In the genomic region with DNA sequence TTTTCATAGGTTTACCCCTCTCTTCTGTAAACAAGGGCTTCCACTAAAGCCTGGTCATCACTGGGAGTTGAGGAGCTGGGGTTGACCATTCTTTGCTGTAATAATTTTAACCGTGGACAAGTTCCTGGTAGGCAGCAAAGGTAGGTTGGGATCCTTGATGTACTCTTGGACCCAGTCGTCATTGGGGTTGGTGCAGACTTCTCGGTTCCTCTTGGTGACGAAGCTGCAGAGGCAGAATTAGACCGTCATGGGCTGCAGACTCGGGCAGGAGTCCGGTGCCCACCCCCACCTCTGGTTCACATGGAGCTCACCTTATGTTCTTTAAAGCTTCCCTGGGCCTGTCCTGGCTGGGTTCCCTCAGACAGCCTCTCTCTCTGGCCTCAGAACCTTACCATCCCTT, we compare ENCODE assay signal across 21 cellular contexts. TPM values are rescaled to one million over a fixed set of nuclear protein-coding genes. Genes with fewer than 3 reads are reported as not detected.
A peak's percentile ranks its signal among the peaks of the same experiment; 100 is the strongest.
DNase-seq lines count a peak whose midpoint lies in the region; ATAC-seq, FAIRE-seq and TF ChIP-seq lines count a peak whose summit lies in the region.
"Had no signal": no experiment of that assay in that cellular context is flagged by ENCODE, and none has a peak within 500 bp of the region (broad histone marks: within the 10 kb centered on the region; RNA-seq: fewer than 3 reads in every experiment).

No MANE protein-coding gene starts in this region.

- SMC1A ChIA-PET in GM12878 (lab: Charles Lee; ENCODE audit: uncharacterized antibody, unreplicated experiment), result interaction anchor here (0.7 to 17.2 kb wide), 23 partner anchors 8 to 172 kb away, joined by 3 to 485 read pairs (median 4); a partner anchor contains a TSS

- H3K9ac ChIP-seq in GM12878 (ENCODE audit: control insufficient read depth, insufficient read depth, low read length), result no peak overlapping the region
- H3K9ac ChIP-seq: GM23248 had no signal

- no peak overlapping the region; the same call in 1 of the 2 replicates for H3K4me2 ChIP-seq in GM12878 (ENCODE audit: control insufficient read depth, insufficient read depth)
- H3K4me2 ChIP-seq: A549 had no signal

- no peak for TF ChIP-seq POLR2A in GM12878 (IDR thresholded peaks at IDR 0.05; ENCODE audit: low read depth, low read length)

- intact Hi-C loops in GM12878 (cut with micrococcal nuclease; ENCODE audit: unreplicated experiment), result loop anchor here (2.0 kb wide), 1 partner anchor 95 kb away; no protein-coding TSS in a partner anchor
- intact Hi-C loops in CD4-positive, alpha-beta memory T cell (cut with micrococcal nuclease), result no loop called here

- 14% methylated on average over 7 of the region's 7 CpGs for WGBS in GM12878 (ENCODE audit: insufficient coverage, insufficient replicate concordance, low lambda C conversion rate, missing lambda C conversion rate)

- H3K4me3 ChIP-seq in GM12865 (ENCODE audit: low read depth, low read length), result no peak overlapping the region
- H3K4me3 ChIP-seq in GM12878, result no peak overlapping the region
- H3K4me3 ChIP-seq in CD4-positive, alpha-beta memory T cell (ENCODE audit: low read length in 2 of 2), result no peak overlapping the region
- H3K4me3 ChIP-seq: A549, GM23248 had no signal

- no peaks in the 10 kb centered on the region for H3K27me3 ChIP-seq in GM12878 (replicated peaks in 1 of 2; ENCODE audit: control insufficient read depth in 2 of 2, insufficient read depth in 2 of 2, low read length in 1 of 2)
- H3K27me3 ChIP-seq in CD4-positive, alpha-beta memory T cell (ENCODE audit: insufficient read depth, low read length), result no peaks in the 10 kb centered on the region

- H3K36me3 Mint-ChIP-seq in CD4-positive, alpha-beta memory T cell, result no peaks in the 10 kb centered on the region
- H3K36me3 Mint-ChIP-seq: CD8-positive, alpha-beta memory T cell had no signal

- no peak overlapping the region for H3K27ac ChIP-seq in GM12878 (ENCODE audit: control insufficient read depth, insufficient read depth)
- H3K27ac ChIP-seq in CD4-positive, alpha-beta memory T cell (ENCODE audit: low read depth, low read length), result no peak overlapping the region
- H3K27ac ChIP-seq: A549, C4-2B, GM23248 had no signal

- H3K4me3 Mint-ChIP-seq in CD4-positive, alpha-beta memory T cell, result no peak overlapping the region
- H3K4me3 Mint-ChIP-seq: CD8-positive, alpha-beta memory T cell had no signal

- peaks cover 0 to 1% (median 0%) of the 10 kb centered on the region in 4 donors for H3K4me1 Mint-ChIP-seq in CD4-positive, alpha-beta memory T cell

- TF ChIP-seq EP300 in GM12878 (IDR thresholded peaks at IDR 0.05; ENCODE audit: borderline replicate concordance in 1 of 2, control insufficient read depth in 1 of 2, low read depth in 2 of 2, low read length in 2 of 2), result peak in 1 of 2 experiments; percentile 62; a peak in 1 of 4 replicates

- BruUV-seq in GM12878 (replicated peaks; lab: Mats Ljungman, UMichigan), result no TSS peak

- 0 out of 2 replicates have a peak overlapping the region, but pooled peaks have one; percentile 15 for H2AFZ ChIP-seq in GM12878 (ENCODE audit: control insufficient read depth, low read depth, low read length)
- H2AFZ ChIP-seq: GM23248 had no signal

- H3K36me3 ChIP-seq in GM12878 (ENCODE audit: control insufficient read depth in 2 of 2, insufficient read depth in 2 of 2, low read length in 1 of 2), result no peaks in the 10 kb centered on the region
- H3K36me3 ChIP-seq in CD4-positive, alpha-beta memory T cell (ENCODE audit: insufficient read depth, low read length), result no peaks in the 10 kb centered on the region
- H3K36me3 ChIP-seq: BE2C had no signal

- peaks cover 0 to 1% (median 0%) of the 10 kb centered on the region in 8 donors for H3K9me3 Mint-ChIP-seq in CD4-positive, alpha-beta memory T cell
- H3K9me3 Mint-ChIP-seq: CD8-positive, alpha-beta memory T cell had no signal

- CTCF ChIA-PET in GM12878 (lab: Yijun Ruan, JAX), result interaction anchor here (0.9 to 19.0 kb wide), 11 partner anchors 8 to 170 kb away, joined by 3 to 622 read pairs (median 5); a partner anchor contains a TSS
- CTCF ChIA-PET in CD4-positive, alpha-beta memory T cell (lab: Charles Lee; ENCODE audit: partially characterized antibody), result interaction anchor here (1.3 to 2.0 kb wide), 4 partner anchors 8 to 505 kb away, joined by 5 to 10 read pairs (median 6); no protein-coding TSS in a partner anchor

- H3K27ac Mint-ChIP-seq in CD4-positive, alpha-beta memory T cell, result no peak overlapping the region

- peak; percentile 87 for ATAC-seq in GM12878
- ATAC-seq: A549, HCT116 had no signal

- no peaks in the 10 kb centered on the region; the same call in 1 of the 3 replicates for H3K9me3 ChIP-seq in GM12878 (replicated peaks; ENCODE audit: control insufficient read depth, insufficient read depth, low read length)
- no peaks in the 10 kb centered on the region for H3K9me3 ChIP-seq in CD4-positive, alpha-beta memory T cell (ENCODE audit: control insufficient read depth in 1 of 2, low read length in 2 of 2)
- H3K9me3 ChIP-seq: A549, BE2C, Caco-2 had no signal

- in situ Hi-C loops in GM12878 (cut with MboI), result no loop called here

- no peaks in the 10 kb centered on the region for H3K79me2 ChIP-seq in GM12878 (ENCODE audit: control insufficient read depth, insufficient read depth, low read length)

- H3K4me1 ChIP-seq in GM12878 (ENCODE audit: control insufficient read depth, insufficient read depth, low read length), result peaks cover 6% of the 10 kb centered on the region; the same call in 1 of the 2 replicates
- H3K4me1 ChIP-seq in CD4-positive, alpha-beta memory T cell (ENCODE audit: insufficient read depth, low read length), result no peaks in the 10 kb centered on the region
- H3K4me1 ChIP-seq: BE2C had no signal

- FAIRE-seq in GM12878 (lab: Jason Lieb, UNC), result no peak
- FAIRE-seq: A549, H54 had no signal

- no peak for TF ChIP-seq RAD21 in GM12878 (IDR thresholded peaks at IDR 0.05; ENCODE audit: insufficient read depth, low read depth, low read length)

- POLR2A ChIA-PET in GM12878 (lab: Charles Lee), result interaction anchor here (1.2 to 1.3 kb wide), 2 partner anchors 95 to 173 kb away, joined by 3 to 5 read pairs; no protein-coding TSS in a partner anchor
- POLR2A ChIA-PET in CD4-positive, alpha-beta memory T cell (lab: Charles Lee; ENCODE audit: partially characterized antibody), result no interaction called here

- RAD21 ChIA-PET in GM12878 (lab: Charles Lee; ENCODE audit: unreplicated experiment), result interaction anchor here (1.1 to 17.2 kb wide), 8 partner anchors 8 to 171 kb away, joined by 4 to 342 read pairs (median 10); a partner anchor contains a TSS

- H3K27me3 Mint-ChIP-seq in CD4-positive, alpha-beta memory T cell, result no peaks in the 10 kb centered on the region
- H3K27me3 Mint-ChIP-seq: CD8-positive, alpha-beta memory T cell had no signal

- TF ChIP-seq CTCF in GM12865 (IDR thresholded peaks at IDR 0.05; ENCODE audit: insufficient read depth, low read depth, low read length, missing control alignments) (no peak), GM12878 (IDR thresholded peaks at IDR 0.05 in 2 of 3, conservative IDR thresholded peaks at IDR 0.05 in 1 of 3; ENCODE audit: control insufficient read depth in 2 of 3, extremely low read depth in 1 of 3, insufficient read depth in 1 of 3, low read depth in 3 of 3, low read length in 3 of 3) (no peak)

- peak; percentile 44 for DNase-seq in GM12865 (ENCODE audit: low read depth)
- DNase-seq in GM12878 (ENCODE audit: low read depth, low spot score), result no peak
- peak; percentile 68 for DNase-seq in mesenteric fat pad (ENCODE audit: low spot score)
- DNase-seq in CD4-positive, alpha-beta memory T cell, result no peak
- no peak for DNase-seq in activated CD8-positive, alpha-beta memory T cell treated with anti-CD3 and anti-CD28 coated beads, Interleukin-2, amount 50 U/mL, for 48 hours
- DNase-seq in amniotic stem cell (lab: John Stamatoyannopoulos, UW), result no peak
- DNase-seq in NCI-H1105 (lab: John Stamatoyannopoulos, UW), result no peak
- DNase-seq: BE2C; Caco-2; CD8-positive, alpha-beta memory T cell; DMS53; GF-D8; GM23248; IMR-90; KBM-7 had no signal

- no peaks in the 10 kb centered on the region for H4K20me1 ChIP-seq in GM12878 (ENCODE audit: control insufficient read depth, insufficient read depth)

RNA-seq across cellular contexts. Expression of a gene that starts 3.8 kb away (rescaled TPM):
- not detected in 2 replicates for total RNA-seq in GM12878 (2013; cell fraction: nucleolus; rRNA removed)
- total RNA-seq in GM12878 (2014; rRNA removed) (not detected in 2 replicates), GM12878 (2014; rRNA removed; fragmentation: Illumina TruSeq; extraction: Trizol) (not detected in 2 replicates), GM12878 (2021) (not detected in 2 replicates), mesenteric fat pad (not detected)
- not detected for polyA plus RNA-seq in GM12878 (2011; ENCODE audit: low read depth)
- polyA plus RNA-seq in GM12878 (2011; rRNA removed) (not detected in 2 replicates), GM12878 (2014; fragmentation: Illumina TruSeq; extraction: Trizol) (not detected in 2 replicates), GM12878 (2014; fragmentation: Nextera tagmentation; extraction: Ambion mirVana) (not detected), GM12878 (2014; rRNA removed) (not detected in 2 replicates), GM12878 (2016; fragmentation: Nextera tagmentation; extraction: Ambion mirVana) (not detected)
- polyA plus RNA-seq in GM12878 (2011; cell fraction: cytosol; rRNA removed), result not detected in 2 replicates
- polyA plus RNA-seq in GM12878 (2011; cell fraction: nucleus; rRNA removed), result not detected in 2 replicates
- polyA plus RNA-seq in GM12878 (2012), result not detected in 2 replicates
- polyA minus RNA-seq in GM12878 (2011; rRNA and poly(A)+ RNA removed), result not detected in 2 replicates
- not detected in 2 replicates for polyA minus RNA-seq in GM12878 (2011; cell fraction: cytosol; rRNA and poly(A)+ RNA removed)
- not detected in 2 replicates for polyA minus RNA-seq in GM12878 (2011; cell fraction: nucleus; rRNA and poly(A)+ RNA removed)
- total RNA-seq in CD4-positive, alpha-beta memory T cell, result not detected
- not detected for polyA plus RNA-seq in CD4-positive, alpha-beta memory T cell
- total RNA-seq: Caco-2; CD8-positive, alpha-beta memory T cell; GM23248; HT-29; IMR-90 had no signal
- polyA plus RNA-seq: A549; AG04450; CD8-positive, alpha-beta memory T cell; GM23248; IMR-90 had no signal

RNA-seq across cellular contexts. Expression of a gene that starts 9.0 kb away (rescaled TPM):
- not detected in 2 replicates for total RNA-seq in GM12878 (2013; cell fraction: nucleolus; rRNA removed)
- total RNA-seq in GM12878 (2014; rRNA removed), result not detected in 2 replicates
- total RNA-seq in GM12878 (2014; rRNA removed; fragmentation: Illumina TruSeq; extraction: Trizol), result not detected in 2 replicates
- not detected in 2 replicates for total RNA-seq in GM12878 (2021)
- not detected for polyA plus RNA-seq in GM12878 (2011; ENCODE audit: low read depth)
- not detected in 2 replicates for polyA plus RNA-seq in GM12878 (2011; rRNA removed)
- polyA plus RNA-seq in GM12878 (2011; cell fraction: cytosol; rRNA removed), result not detected in 2 replicates
- not detected in 2 replicates for polyA plus RNA-seq in GM12878 (2011; cell fraction: nucleus; rRNA removed)
- polyA plus RNA-seq in GM12878 (2012), result not detected in 2 replicates
- polyA plus RNA-seq in GM12878 (2014; fragmentation: Illumina TruSeq; extraction: Trizol), result not detected in 2 replicates
- not detected for polyA plus RNA-seq in GM12878 (2014; fragmentation: Nextera tagmentation; extraction: Ambion mirVana)
- not detected in 2 replicates for polyA plus RNA-seq in GM12878 (2014; rRNA removed)
- polyA plus RNA-seq in GM12878 (2016; fragmentation: Nextera tagmentation; extraction: Ambion mirVana), result not detected
- not detected in 2 replicates for polyA minus RNA-seq in GM12878 (2011; rRNA and poly(A)+ RNA removed)
- polyA minus RNA-seq in GM12878 (2011; cell fraction: cytosol; rRNA and poly(A)+ RNA removed), result not detected in 2 replicates
- polyA minus RNA-seq in GM12878 (2011; cell fraction: nucleus; rRNA and poly(A)+ RNA removed), result not detected in 2 replicates
- total RNA-seq in mesenteric fat pad, result 61.1 TPM
- not detected for total RNA-seq in CD4-positive, alpha-beta memory T cell
- polyA plus RNA-seq in CD4-positive, alpha-beta memory T cell, result not detected
- total RNA-seq: Caco-2; CD8-positive, alpha-beta memory T cell; GM23248; IMR-90 had no signal
- polyA plus RNA-seq: A549; AG04450; CD8-positive, alpha-beta memory T cell; GM23248; IMR-90 had no signal

RNA-seq across cellular contexts. Expression of a gene that starts 23.8 kb away (rescaled TPM):
- total RNA-seq in GM12878 (2013; cell fraction: nucleolus; rRNA removed), result not detected in 2 replicates
- total RNA-seq in GM12878 (2014; rRNA removed) (not detected in 2 replicates), GM12878 (2014; rRNA removed; fragmentation: Illumina TruSeq; extraction: Trizol) (not detected in 2 replicates), GM12878 (2021) (not detected in 2 replicates), mesenteric fat pad (not detected)
- not detected for polyA plus RNA-seq in GM12878 (2011; ENCODE audit: low read depth)
- polyA plus RNA-seq in GM12878 (2011; rRNA removed) (not detected in 2 replicates), GM12878 (2014; fragmentation: Illumina TruSeq; extraction: Trizol) (0.12 TPM in 1 of 2 replicates, not detected in the other), GM12878 (2014; fragmentation: Nextera tagmentation; extraction: Ambion mirVana) (not detected), GM12878 (2014; rRNA removed) (not detected in 2 replicates), GM12878 (2016; fragmentation: Nextera tagmentation; extraction: Ambion mirVana) (not detected)
- polyA plus RNA-seq in GM12878 (2011; cell fraction: cytosol; rRNA removed), result not detected in 2 replicates
- not detected in 2 replicates for polyA plus RNA-seq in GM12878 (2011; cell fraction: nucleus; rRNA removed)
- not detected in 2 replicates for polyA plus RNA-seq in GM12878 (2012)
- polyA minus RNA-seq in GM12878 (2011; rRNA and poly(A)+ RNA removed), result not detected in 2 replicates
- polyA minus RNA-seq in GM12878 (2011; cell fraction: cytosol; rRNA and poly(A)+ RNA removed), result not detected in 2 replicates
- polyA minus RNA-seq in GM12878 (2011; cell fraction: nucleus; rRNA and poly(A)+ RNA removed), result not detected in 2 replicates
- total RNA-seq in CD4-positive, alpha-beta memory T cell, result not detected
- polyA plus RNA-seq in CD4-positive, alpha-beta memory T cell, result not detected
- total RNA-seq: CD8-positive, alpha-beta memory T cell; GM23248; IMR-90 had no signal
- polyA plus RNA-seq: AG04450; CD8-positive, alpha-beta memory T cell; GM23248; IMR-90 had no signal

RNA-seq across cellular contexts. Expression of a gene that starts 34.0 kb away (rescaled TPM):
- total RNA-seq in GM12878 (2013; cell fraction: nucleolus; rRNA removed), result not detected in 2 replicates
- not detected in 2 replicates for total RNA-seq in GM12878 (2014; rRNA removed)
- total RNA-seq in GM12878 (2014; rRNA removed; fragmentation: Illumina TruSeq; extraction: Trizol), result not detected in 2 replicates
- not detected in 2 replicates for total RNA-seq in GM12878 (2021)
- not detected for polyA plus RNA-seq in GM12878 (2011; ENCODE audit: low read depth)
- not detected in 2 replicates for polyA plus RNA-seq in GM12878 (2011; rRNA removed)
- not detected in 2 replicates for polyA plus RNA-seq in GM12878 (2011; cell fraction: cytosol; rRNA removed)
- not detected in 2 replicates for polyA plus RNA-seq in GM12878 (2011; cell fraction: nucleus; rRNA removed)
- not detected in 2 replicates for polyA plus RNA-seq in GM12878 (2012)
- not detected in 2 replicates for polyA plus RNA-seq in GM12878 (2014; fragmentation: Illumina TruSeq; extraction: Trizol)
- polyA plus RNA-seq in GM12878 (2014; fragmentation: Nextera tagmentation; extraction: Ambion mirVana), result not detected
- polyA plus RNA-seq in GM12878 (2014; rRNA removed), result not detected in 2 replicates
- not detected for polyA plus RNA-seq in GM12878 (2016; fragmentation: Nextera tagmentation; extraction: Ambion mirVana)
- not detected in 2 replicates for polyA minus RNA-seq in GM12878 (2011; rRNA and poly(A)+ RNA removed)
- polyA minus RNA-seq in GM12878 (2011; cell fraction: cytosol; rRNA and poly(A)+ RNA removed), result not detected in 2 replicates
- polyA minus RNA-seq in GM12878 (2011; cell fraction: nucleus; rRNA and poly(A)+ RNA removed), result not detected in 2 replicates
- total RNA-seq in mesenteric fat pad, result not detected
- not detected for total RNA-seq in CD4-positive, alpha-beta memory T cell
- not detected for polyA plus RNA-seq in CD4-positive, alpha-beta memory T cell
- total RNA-seq: Caco-2; CD8-positive, alpha-beta memory T cell; GM23248; HT-29; IMR-90 had no signal
- polyA plus RNA-seq: A549; AG04450; CD8-positive, alpha-beta memory T cell; GM23248; IMR-90 had no signal

RNA-seq across cellular contexts. Expression of a gene that starts 40.3 kb away (rescaled TPM):
- not detected in 2 replicates for total RNA-seq in GM12878 (2013; cell fraction: nucleolus; rRNA removed)
- total RNA-seq in GM12878 (2014; rRNA removed) (0.22 and 0.40 TPM in 2 replicates), GM12878 (2014; rRNA removed; fragmentation: Illumina TruSeq; extraction: Trizol) (not detected in 2 replicates), GM12878 (2021) (not detected in 2 replicates), mesenteric fat pad (5.2 TPM)
- polyA plus RNA-seq in GM12878 (2011; ENCODE audit: low read depth), result not detected
- polyA plus RNA-seq in GM12878 (2011; rRNA removed) (0.62 and 1.0 TPM in 2 replicates), GM12878 (2014; fragmentation: Illumina TruSeq; extraction: Trizol) (0.15 TPM in 1 of 2 replicates, not detected in the other), GM12878 (2014; fragmentation: Nextera tagmentation; extraction: Ambion mirVana) (under 1 TPM in 1 of 2 experiments, not detected in 1; 0.42 TPM), GM12878 (2014; rRNA removed) (0.18 TPM in 1 of 2 replicates, not detected in the other), GM12878 (2016; fragmentation: Nextera tagmentation; extraction: Ambion mirVana) (not detected)
- polyA plus RNA-seq in GM12878 (2011; cell fraction: cytosol; rRNA removed), result 1.0 and 2.2 TPM in 2 replicates
- 0.58 TPM in 1 of 2 replicates, not detected in the other for polyA plus RNA-seq in GM12878 (2011; cell fraction: nucleus; rRNA removed)
- not detected in 2 replicates for polyA plus RNA-seq in GM12878 (2012)
- polyA minus RNA-seq in GM12878 (2011; rRNA and poly(A)+ RNA removed), result 0.80 TPM in 1 of 2 replicates, not detected in the other
- not detected in 2 replicates for polyA minus RNA-seq in GM12878 (2011; cell fraction: cytosol; rRNA and poly(A)+ RNA removed)
- not detected in 2 replicates for polyA minus RNA-seq in GM12878 (2011; cell fraction: nucleus; rRNA and poly(A)+ RNA removed)
- total RNA-seq in CD4-positive, alpha-beta memory T cell, result not detected
- polyA plus RNA-seq in CD4-positive, alpha-beta memory T cell, result not detected
- total RNA-seq: Caco-2, GM23248, HT-29, IMR-90 had no signal
- polyA plus RNA-seq: A549; AG04450; CD8-positive, alpha-beta memory T cell; GM23248; IMR-90 had no signal

Comparison
In these comparisons a context has a peak if more than half of its experiments do, and no peak if none do; other contexts are left out.
1. DNase-seq: peak in GM12865 (single experiment) and mesenteric fat pad (single experiment); none in GM12878 (single experiment), CD4-positive, alpha-beta memory T cell (0 of 5), activated CD8-positive, alpha-beta memory T cell treated with anti-CD3 and anti-CD28 coated beads, Interleukin-2, amount 50 U/mL, for 48 hours (single experiment), amniotic stem cell (single experiment) and NCI-H1105 (single experiment).
2. RNA of a gene that starts 9.0 kb away (total RNA-seq): 61.1 TPM in mesenteric fat pad (single experiment); not detected in GM12878 and not detected in CD4-positive, alpha-beta memory T cell; every median in the first group is over 10 times any median in the second.